Comparison of ENCODE assay signal across 14 cellular contexts in the genomic region with DNA sequence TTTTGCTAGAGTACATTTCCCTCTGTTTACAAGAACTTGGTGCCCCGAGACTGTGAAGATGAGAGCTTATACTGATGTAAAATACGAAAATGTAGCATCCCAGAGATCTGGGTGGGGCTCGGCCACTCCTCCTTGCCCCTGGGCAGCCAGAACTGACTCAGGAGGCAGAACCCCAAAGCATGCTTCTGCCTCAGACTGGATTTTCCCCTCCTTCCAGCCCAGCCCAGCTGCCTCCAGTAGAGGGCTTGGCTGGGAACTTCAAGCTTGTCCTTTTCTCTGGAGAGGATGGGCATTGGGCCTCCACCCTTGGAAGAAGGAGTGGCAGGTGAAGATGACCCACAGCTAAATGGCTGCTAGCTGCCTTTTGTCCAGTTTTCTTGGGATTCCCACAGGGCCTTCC. TPM values are rescaled to one million over a fixed set of nuclear protein-coding genes. Genes with fewer than 3 reads are reported as not detected.
DNase-seq lines count a peak whose midpoint lies in the region; ATAC-seq, FAIRE-seq and TF ChIP-seq lines count a peak whose summit lies in the region.
"Had no signal": no experiment of that assay in that cellular context is flagged by ENCODE, and none has a peak within 500 bp of the region (broad histone marks: within the 10 kb centered on the region; RNA-seq: fewer than 3 reads in every experiment).

No MANE protein-coding gene starts in this region.

- peaks cover 25 to 89% (median 66%) of the 10 kb centered on the region in 9 donors for H3K4me1 ChIP-seq in heart right ventricle
- peaks cover 17 to 31% of the 10 kb centered on the region in 2 experiments for H3K4me1 ChIP-seq in K562 (replicated peaks in 1 of 2; ENCODE audit: control insufficient read depth in 2 of 2, insufficient read depth in 2 of 2, low read length in 2 of 2)

- H3K27me3 ChIP-seq in heart right ventricle, result no peaks in the 10 kb centered on the region
- H3K27me3 ChIP-seq in K562 (ENCODE audit: control insufficient read depth in 2 of 2, insufficient read depth in 2 of 2, low read length in 2 of 2), result peaks cover 0 to 10% of the 10 kb centered on the region in 2 experiments; a peak in 1 of 5 replicates

- no peaks in the 10 kb centered on the region for H4K20me1 ChIP-seq in K562 (replicated peaks; ENCODE audit: control insufficient read depth, insufficient read depth, low read length)

- H3K4me3 Mint-ChIP-seq in activated T-cell treated with anti-CD3 and anti-CD28 coated beads, Interleukin-2, amount 50 U/mL, for 4 hours, result no peak overlapping the region
- H3K4me3 Mint-ChIP-seq: activated T-helper 1 cell treated with anti-CD3 and anti-CD28 coated beads, Interleukin-12 subunit alpha, Interleukin-12 subunit beta, Interleukin-2, Interleukin-4 antibody, amounts not matched to agents 30 ng/mL and 10 ng/mL and 1 ng/mL, durations not matched to agents 14 hours and 24 hours and 36 hours; CD4-positive, alpha-beta T cell had no signal

- H3K27ac ChIP-seq in heart right ventricle (peak overlapping the region in 9 of 10 donors; percentile 36 to 94 (median 88)), K562 (ENCODE audit: extremely low read depth, low read depth, low read length) (no peak overlapping the region)

- ATAC-seq in heart right ventricle (no peak), Right ventricle myocardium superior (ENCODE audit: poor library complexity) (no peak), K562 (no peak), HG02623 (IDR thresholded peaks at IDR 0.05; ENCODE audit: unreplicated experiment) (no peak)
- no peak for ATAC-seq in activated T-cell treated with anti-CD3 and anti-CD28 coated beads, Interleukin-2, amount 50 U/mL, for 4 hours

- H3K27me3 Mint-ChIP-seq in activated T-cell treated with anti-CD3 and anti-CD28 coated beads, Interleukin-2, amount 50 U/mL, for 4 hours (ENCODE audit: low read depth), result no peaks in the 10 kb centered on the region
- H3K27me3 Mint-ChIP-seq: CD4-positive, alpha-beta T cell had no signal

- peak in 1 of 9 donors; percentile 8 for TF ChIP-seq CTCF in heart right ventricle (IDR thresholded peaks at IDR 0.05)
- 0 out of 6 replicates have a peak, but pooled peaks of 2 of the 3 experiments have one; percentile 16 to 19 for TF ChIP-seq CTCF in K562 (IDR thresholded peaks at IDR 0.05 in 2 of 3, conservative IDR thresholded peaks at IDR 0.05 in 1 of 3; ENCODE audit: insufficient read depth in 2 of 3, low read depth in 1 of 3, low read length in 3 of 3)

- H3K9me3 ChIP-seq in heart right ventricle, result no peaks in the 10 kb centered on the region
- H3K9me3 ChIP-seq in K562 (replicated peaks; ENCODE audit: control insufficient read depth, insufficient read depth, low read depth, low read length), result no peaks in the 10 kb centered on the region

- TF ChIP-seq EP300 in K562 (IDR thresholded peaks at IDR 0.05; ENCODE audit: low read length), result no peak

- H2AFZ ChIP-seq in K562 (ENCODE audit: low read depth, low read length), result no peak overlapping the region

- peaks cover 53% of the 10 kb centered on the region for H3K4me1 Mint-ChIP-seq in activated T-cell treated with anti-CD3 and anti-CD28 coated beads, Interleukin-2, amount 50 U/mL, for 4 hours (ENCODE audit: low read depth)

- POLR2A ChIA-PET in K562 (lab: Yijun Ruan, JAX), result interaction anchor here (0.7 to 1.8 kb wide), 8 partner anchors 8 to 53 kb away, joined by 3 to 8 read pairs (median 4); partner anchors contain the start of gene BTG2

- CTCF ChIA-PET in K562 (lab: Yijun Ruan, JAX; ENCODE audit: low intra/inter-chr PET ratio), result no interaction called here

- DNase-seq in heart right ventricle, result no peak
- no peak for DNase-seq in Right ventricle myocardium superior
- no peak for DNase-seq in K562 (ENCODE audit: extremely low read depth in 1 of 4, low spot score in 3 of 4)
- peak; percentile 18 for DNase-seq in kidney tubule cell (ENCODE audit: low spot score)
- DNase-seq in ureter (ENCODE audit: low spot score), result peak; percentile 55
- no peak for DNase-seq in NCI-H748 (lab: John Stamatoyannopoulos, UW; ENCODE audit: unreplicated experiment)
- no peak for DNase-seq in activated T-cell treated with anti-CD3 and anti-CD28 coated beads, Interleukin-2, amount 50 U/mL, for 4 hours
- DNase-seq: CD4-positive, alpha-beta T cell; cortex of kidney; NCI-H510A treated with DMSO at 0.1 percent for 48 hours; T-helper 9 cell had no signal

- no peak overlapping the region for H3K9ac ChIP-seq in K562 (ENCODE audit: insufficient read depth in 1 of 2, low read depth in 2 of 2, low read length in 2 of 2)

- no peaks in the 10 kb centered on the region for H3K79me2 ChIP-seq in K562 (ENCODE audit: control insufficient read depth, insufficient read depth, low read length)

- BruUV-seq in K562 (replicated peaks; lab: Mats Ljungman, UMichigan), result no TSS peak

- H3K9me1 ChIP-seq in K562 (ENCODE audit: control insufficient read depth, insufficient read depth, low read length), result no peaks in the 10 kb centered on the region

- intact Hi-C loops in heart right ventricle (cut with DNase I) (no loop called here), Right ventricle myocardium superior (cut with DNase I) (no loop called here), K562 (cut with micrococcal nuclease) (no loop called here)

- no peaks in the 10 kb centered on the region for H3K9me3 Mint-ChIP-seq in activated T-cell treated with anti-CD3 and anti-CD28 coated beads, Interleukin-2, amount 50 U/mL, for 4 hours
- H3K9me3 Mint-ChIP-seq: activated T-helper 1 cell treated with anti-CD3 and anti-CD28 coated beads, Interleukin-12 subunit alpha, Interleukin-12 subunit beta, Interleukin-2, Interleukin-4 antibody, amounts not matched to agents 30 ng/mL and 10 ng/mL and 1 ng/mL, durations not matched to agents 14 hours and 24 hours and 36 hours; CD4-positive, alpha-beta T cell had no signal

- in situ Hi-C loops in K562 (cut with MboI), result no loop called here

- TF ChIP-seq POLR2A in K562 (conservative IDR thresholded peaks at IDR 0.05), result no peak

- WGBS in heart right ventricle, 2 donors, result 87 to 96% methylated on average over 3 of the region's 3 CpGs
- 39% methylated on average over 3 of the region's 3 CpGs for WGBS in K562 (ENCODE audit: insufficient coverage, low coverage, missing lambda C conversion rate)

- H3K4me3 ChIP-seq in heart right ventricle (no peak overlapping the region), K562 (no peak overlapping the region)

- no peak for FAIRE-seq in K562 (lab: Jason Lieb, UNC)
- FAIRE-seq: GM12891 had no signal

- H3K36me3 ChIP-seq in heart right ventricle, result no peaks in the 10 kb centered on the region
- no peaks in the 10 kb centered on the region for H3K36me3 ChIP-seq in K562 (ENCODE audit: control insufficient read depth, insufficient read depth, low read length)

- H3K36me3 Mint-ChIP-seq in activated T-cell treated with anti-CD3 and anti-CD28 coated beads, Interleukin-2, amount 50 U/mL, for 4 hours (ENCODE audit: insufficient read depth), result no peaks in the 10 kb centered on the region

- no peak overlapping the region for H3K4me2 ChIP-seq in K562 (ENCODE audit: insufficient read depth, low read length)

- TF ChIP-seq RAD21 in K562 (CRISPR knock-in tag; conservative IDR thresholded peaks at IDR 0.05 in 1 of 2, IDR thresholded peaks at IDR 0.05 in 1 of 2), result peak in 1 of 2 experiments; percentile 22; a peak in 1 of 4 replicates

RNA-seq across cellular contexts. Expression of gene BTG2, which starts 24.3 kb away (rescaled TPM):
- total RNA-seq in heart right ventricle, result 100 to 1,000 TPM in 3 of 10 donors, 10 to 100 TPM in 7; 26.4 to 349 (median 58.9) TPM
- 10 to 100 TPM; 28.3 to 49.6 TPM for polyA plus RNA-seq in heart right ventricle
- total RNA-seq in Right ventricle myocardium superior, result 40.5 TPM
- 20.8 and 48.4 TPM in 2 replicates for total RNA-seq in K562 (2011; cell fraction: chromatin; rRNA removed; ENCODE audit: low replicate concordance)
- total RNA-seq in K562 (2011; cell fraction: nucleolus; rRNA removed), result 32.6 and 48.7 TPM in 2 replicates
- total RNA-seq in K562 (2011; cell fraction: nucleoplasm; rRNA removed), result 41.1 and 65.7 TPM in 2 replicates
- 8.7 and 11.3 TPM in 2 replicates for total RNA-seq in K562 (2014; rRNA removed)
- 5.8 and 7.2 TPM in 2 replicates for total RNA-seq in K562 (2014; rRNA removed; fragmentation: Illumina TruSeq; extraction: Trizol)
- total RNA-seq in K562 (2015; rRNA removed; fragmentation: Illumina TruSeq; extraction: Trizol), result 2.6 and 2.9 TPM in 2 replicates
- total RNA-seq in K562 (2021), result 9.6 and 11.5 TPM in 2 replicates
- 29.7 and 41.9 TPM in 2 replicates for polyA plus RNA-seq in K562 (2011; rRNA removed)
- polyA plus RNA-seq in K562 (2011; cell fraction: cytosol; rRNA removed), result 33.8 and 79.9 TPM in 2 replicates
- polyA plus RNA-seq in K562 (2011; cell fraction: nucleus; rRNA removed), result 25.8 and 51.6 TPM in 2 replicates
- 6.2 and 11.0 TPM in 2 replicates for polyA plus RNA-seq in K562 (2012)
- polyA plus RNA-seq in K562 (2014; fragmentation: Illumina TruSeq; extraction: Trizol), result 9.4 and 12.2 TPM in 2 replicates
- 1 to 10 TPM; 2.3 to 3.8 TPM for polyA plus RNA-seq in K562 (2014; fragmentation: Nextera tagmentation; extraction: Ambion mirVana)
- 10.1 and 12.7 TPM in 2 replicates for polyA plus RNA-seq in K562 (2014; rRNA removed)
- 18.7 and 24.3 TPM in 2 replicates for polyA minus RNA-seq in K562 (2011; rRNA and poly(A)+ RNA removed)
- polyA minus RNA-seq in K562 (2011; cell fraction: cytosol; rRNA and poly(A)+ RNA removed), result 12.4 and 25.9 TPM in 2 replicates
- 23.1 and 23.3 TPM in 2 replicates for polyA minus RNA-seq in K562 (2011; cell fraction: nucleus; rRNA and poly(A)+ RNA removed)
- total RNA-seq in ureter, result 199 TPM
- 100 to 1,000 TPM in 1 of 3 donors, 10 to 100 TPM in 2; 73.0 to 101 (median 80.5) TPM for total RNA-seq in activated T-cell treated with anti-CD3 and anti-CD28 coated beads, Interleukin-2, amount 50 U/mL, for 4 hours

RNA-seq across cellular contexts. Expression of gene CHIT1, which starts 51.6 kb away (rescaled TPM):
- total RNA-seq in heart right ventricle (1 to 10 TPM in 1 of 10 donors, under 1 TPM in 5, not detected in 4; 0.05 to 1.3 (median 0.28) TPM), Right ventricle myocardium superior (0.48 TPM), K562 (2014; rRNA removed) (not detected in 2 replicates), K562 (2014; rRNA removed; fragmentation: Illumina TruSeq; extraction: Trizol) (not detected in 2 replicates), K562 (2015; rRNA removed; fragmentation: Illumina TruSeq; extraction: Trizol) (not detected in 2 replicates), K562 (2021) (not detected in 2 replicates), ureter (6.6 TPM)
- polyA plus RNA-seq in heart right ventricle (not detected), K562 (2011; rRNA removed) (not detected in 2 replicates), K562 (2014; fragmentation: Illumina TruSeq; extraction: Trizol) (not detected in 2 replicates), K562 (2014; fragmentation: Nextera tagmentation; extraction: Ambion mirVana) (not detected), K562 (2014; rRNA removed) (not detected in 2 replicates)
- 0.12 TPM in 1 of 2 replicates, not detected in the other for total RNA-seq in K562 (2011; cell fraction: chromatin; rRNA removed; ENCODE audit: low replicate concordance)
- total RNA-seq in K562 (2011; cell fraction: nucleolus; rRNA removed), result not detected in 2 replicates
- total RNA-seq in K562 (2011; cell fraction: nucleoplasm; rRNA removed), result 0.08 TPM in 1 of 2 replicates, not detected in the other
- polyA plus RNA-seq in K562 (2011; cell fraction: cytosol; rRNA removed), result not detected in 2 replicates
- 0.03 and 0.18 TPM in 2 replicates for polyA plus RNA-seq in K562 (2011; cell fraction: nucleus; rRNA removed)
- polyA plus RNA-seq in K562 (2012), result not detected in 2 replicates
- polyA minus RNA-seq in K562 (2011; rRNA and poly(A)+ RNA removed), result 0.04 TPM in 1 of 2 replicates, not detected in the other
- not detected in 2 replicates for polyA minus RNA-seq in K562 (2011; cell fraction: cytosol; rRNA and poly(A)+ RNA removed)
- 0.11 TPM in 1 of 2 replicates, not detected in the other for polyA minus RNA-seq in K562 (2011; cell fraction: nucleus; rRNA and poly(A)+ RNA removed)
- under 1 TPM in 2 of 3 donors, not detected in 1; 0.05 to 0.23 TPM for total RNA-seq in activated T-cell treated with anti-CD3 and anti-CD28 coated beads, Interleukin-2, amount 50 U/mL, for 4 hours

Comparison
In these comparisons a context has a peak if more than half of its experiments do, and no peak if none do; other contexts are left out.
1. DNase-seq: peak in kidney tubule cell (single experiment) and ureter (single experiment); none in heart right ventricle (0 of 2), Right ventricle myocardium superior (single experiment), K562 (0 of 4), NCI-H748 (single experiment) and activated T-cell treated with anti-CD3 and anti-CD28 coated beads, Interleukin-2, amount 50 U/mL, for 4 hours (single experiment).